19 cellular contexts compared by ENCODE assay signal in the genomic region with DNA sequence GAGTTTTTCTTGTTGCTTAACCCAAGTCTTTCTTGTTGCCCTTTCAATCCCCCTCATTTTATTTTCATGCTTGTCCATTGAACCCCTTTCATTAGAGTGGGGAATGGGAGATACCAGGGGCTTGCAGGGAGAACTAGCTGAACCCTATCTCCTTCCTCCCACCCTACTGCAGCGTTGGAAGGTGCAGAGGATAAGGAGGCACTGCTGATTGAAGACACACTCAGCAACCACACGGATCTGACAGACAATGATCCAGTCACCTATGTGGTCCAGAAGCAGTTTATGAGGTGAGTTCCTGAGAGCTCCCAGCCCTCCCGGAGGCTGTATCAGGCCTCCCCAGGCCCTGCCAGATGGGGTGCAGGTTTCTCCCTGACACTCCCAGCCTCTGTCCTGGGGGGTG. TPM values are rescaled to one million over a fixed set of nuclear protein-coding genes. Genes with fewer than 3 reads are reported as not detected.
DNase-seq lines count a peak whose midpoint lies in the region; ATAC-seq, FAIRE-seq and TF ChIP-seq lines count a peak whose summit lies in the region.
"Had no signal": no experiment of that assay in that cellular context is flagged by ENCODE, and none has a peak within 500 bp of the region (broad histone marks: within the 10 kb centered on the region; RNA-seq: fewer than 3 reads in every experiment).

No MANE protein-coding gene starts in this region.

- DNase-seq in D341Med (ENCODE audit: low spot score) (peak; percentile 22), K562 (ENCODE audit: extremely low read depth in 1 of 4, low spot score in 3 of 4) (no peak), HepG2 (ENCODE audit: low spot score) (no peak), neuronal stem cell (ENCODE audit: low spot score) (no peak), posterior cingulate gyrus (no peak), NCI-H1048 (lab: John Stamatoyannopoulos, UW) (no peak), endodermal cell (no peak)
- DNase-seq in activated T-cell treated with anti-CD3 and anti-CD28 coated beads, Interleukin-2, amount 50 U/mL, for 1 hour, result no peak
- DNase-seq: CD8-positive, alpha-beta memory T cell; HFFc6; NCI-H1436; NCI-H1930; NCI-H345; PC-3; RPMI8226 had no signal

- no peak overlapping the region for H3K4ac ChIP-seq in neuronal stem cell (ENCODE audit: low read length)

- H3K27me3 Mint-ChIP-seq in endodermal cell (ENCODE audit: insufficient read depth), result no peaks in the 10 kb centered on the region

- peak overlapping the region; percentile 77 for H2BK15ac ChIP-seq in neuronal stem cell (ENCODE audit: low read length)

- H3K36me3 Mint-ChIP-seq in endodermal cell (ENCODE audit: low read depth), result no peaks in the 10 kb centered on the region
- H3K36me3 Mint-ChIP-seq: CD8-positive, alpha-beta memory T cell had no signal

- peak overlapping the region; percentile 50 for H2BK12ac ChIP-seq in neuronal stem cell (ENCODE audit: low read length)

- no peaks in the 10 kb centered on the region for H3K36me3 ChIP-seq in K562 (ENCODE audit: control insufficient read depth, insufficient read depth, low read length)
- no peaks in the 10 kb centered on the region for H3K36me3 ChIP-seq in HepG2 (replicated peaks in 1 of 2; ENCODE audit: control insufficient read depth in 1 of 2, insufficient read depth in 2 of 2, low read length in 2 of 2)
- no peaks in the 10 kb centered on the region for H3K36me3 ChIP-seq in neuronal stem cell (replicated peaks in 1 of 2; ENCODE audit: control insufficient read depth in 2 of 2, insufficient read depth in 2 of 2, low read length in 2 of 2)
- no peaks in the 10 kb centered on the region for H3K36me3 ChIP-seq in endodermal cell (ENCODE audit: control insufficient read depth, insufficient read depth, low read length)
- H3K36me3 ChIP-seq: BLaER1, SJSA1 had no signal

- peak overlapping the region; percentile 45 for H3K18ac ChIP-seq in neuronal stem cell (ENCODE audit: low read length)

- peak overlapping the region; percentile 26 for H4K91ac ChIP-seq in neuronal stem cell (ENCODE audit: low read depth, low read length, poor library complexity)

- no peak for TF ChIP-seq EP300 in K562 (IDR thresholded peaks at IDR 0.05; ENCODE audit: low read length)
- no peak for TF ChIP-seq EP300 in HepG2 (IDR thresholded peaks at IDR 0.05; ENCODE audit: low read depth in 2 of 2, low read length in 2 of 2)
- no peak for TF ChIP-seq EP300 in HepG2 (CRISPR knock-in tag; IDR thresholded peaks at IDR 0.05; ENCODE audit: borderline replicate concordance)

- BruUV-seq in K562 (replicated peaks; lab: Mats Ljungman, UMichigan) (no TSS peak), HepG2 (replicated peaks; lab: Mats Ljungman, UMichigan) (no TSS peak)

- H3K79me1 ChIP-seq in neuronal stem cell (ENCODE audit: low read depth, low read length), result no peaks in the 10 kb centered on the region

- no peaks in the 10 kb centered on the region for H3K9me1 ChIP-seq in K562 (ENCODE audit: control insufficient read depth, insufficient read depth, low read length)

- H3K4me2 ChIP-seq in K562 (ENCODE audit: insufficient read depth, low read length), result no peak overlapping the region
- no peak overlapping the region for H3K4me2 ChIP-seq in HepG2 (ENCODE audit: low read depth, low read length)
- H3K4me2 ChIP-seq in neuronal stem cell (ENCODE audit: insufficient read depth, low read length, poor library complexity, severe bottlenecking), result no peak overlapping the region
- H3K4me2 ChIP-seq: BLaER1 had no signal

- ATAC-seq in K562 (peak; percentile 48), HepG2 (no peak)
- ATAC-seq: PC-3 had no signal

- no peaks in the 10 kb centered on the region for H3K9me3 Mint-ChIP-seq in endodermal cell
- H3K9me3 Mint-ChIP-seq: CD8-positive, alpha-beta memory T cell; HFFc6 had no signal

- no peak overlapping the region for H3K27ac ChIP-seq in K562 (ENCODE audit: extremely low read depth, low read depth, low read length)
- H3K27ac ChIP-seq in HepG2 (ENCODE audit: extremely low read length, insufficient read depth, low read length), result no peak overlapping the region
- no peak overlapping the region for H3K27ac ChIP-seq in neuronal stem cell (replicated peaks; ENCODE audit: low read length)
- no peak overlapping the region for H3K27ac ChIP-seq in endodermal cell (ENCODE audit: low read depth, low read length)
- H3K27ac ChIP-seq: BLaER1, SJSA1 had no signal

- CTCF ChIA-PET in K562 (lab: Yijun Ruan, JAX; ENCODE audit: low intra/inter-chr PET ratio), result no interaction called here
- CTCF ChIA-PET in HepG2 (lab: Yijun Ruan, JAX; ENCODE audit: low intra/inter-chr PET ratio, low total read pairs), result no interaction called here

- no peaks in the 10 kb centered on the region for H3K79me2 ChIP-seq in K562 (ENCODE audit: control insufficient read depth, insufficient read depth, low read length)
- no peaks in the 10 kb centered on the region for H3K79me2 ChIP-seq in HepG2 (ENCODE audit: insufficient read depth, low read length)

- H3K4me3 ChIP-seq in K562 (no peak overlapping the region), HepG2 (replicated peaks in 1 of 3; ENCODE audit: insufficient read depth in 1 of 3, low read depth in 2 of 3, low read length in 3 of 3) (no peak overlapping the region), neuronal stem cell (ENCODE audit: low read length in 2 of 2) (no peak overlapping the region), endodermal cell (ENCODE audit: low read length) (no peak overlapping the region)
- H3K4me3 ChIP-seq: BLaER1, SJSA1 had no signal

- H3K4me1 Mint-ChIP-seq in endodermal cell, result no peaks in the 10 kb centered on the region
- H3K4me1 Mint-ChIP-seq: CD8-positive, alpha-beta memory T cell had no signal

- no peak overlapping the region for H3K4me3 Mint-ChIP-seq in endodermal cell
- H3K4me3 Mint-ChIP-seq: CD8-positive, alpha-beta memory T cell; HFFc6 had no signal

- H3K9ac ChIP-seq in K562 (ENCODE audit: insufficient read depth in 1 of 2, low read depth in 2 of 2, low read length in 2 of 2) (peak overlapping the region in 1 of 2 experiments; percentile 58; a peak in 1 of 4 replicates), HepG2 (ENCODE audit: insufficient read depth, low read depth, low read length) (no peak overlapping the region), neuronal stem cell (ENCODE audit: low read depth, low read length, poor library complexity) (no peak overlapping the region), endodermal cell (ENCODE audit: extremely low read depth, low read length, poor library complexity, severe bottlenecking) (no peak overlapping the region)
- H3K9ac ChIP-seq: BLaER1 had no signal

- no peak for TF ChIP-seq POLR2A in K562 (conservative IDR thresholded peaks at IDR 0.05)
- no peak for TF ChIP-seq POLR2A in HepG2 (IDR thresholded peaks at IDR 0.05; ENCODE audit: insufficient read depth in 1 of 2, low read depth in 2 of 2, low read length in 2 of 2)

- POLR2A ChIA-PET in K562 (lab: Yijun Ruan, JAX), result interaction anchor here (0.6 to 1.0 kb wide), 3 partner anchors 10 to 217 kb away, joined by 3 read pairs; no protein-coding TSS in a partner anchor
- POLR2A ChIA-PET in HepG2 (lab: Yijun Ruan, JAX), result interaction anchor here (1.5 kb wide), 1 partner anchor 9 kb away, joined by 8 read pairs; no protein-coding TSS in a partner anchor

- H3K9me3 ChIP-seq in K562 (replicated peaks; ENCODE audit: control insufficient read depth, insufficient read depth, low read depth, low read length) (no peaks in the 10 kb centered on the region), HepG2 (ENCODE audit: low read length) (no peaks in the 10 kb centered on the region), neuronal stem cell (replicated peaks in 1 of 2; ENCODE audit: control insufficient read depth in 2 of 2, insufficient read depth in 1 of 2, low read depth in 1 of 2, low read length in 2 of 2) (no peaks in the 10 kb centered on the region), endodermal cell (ENCODE audit: control insufficient read depth, low read length) (no peaks in the 10 kb centered on the region)
- H3K9me3 ChIP-seq: BLaER1, SJSA1 had no signal

- H2AFZ ChIP-seq in K562 (ENCODE audit: low read depth, low read length) (no peak overlapping the region), HepG2 (ENCODE audit: low read length) (no peak overlapping the region), neuronal stem cell (ENCODE audit: low read length) (no peak overlapping the region)

- intact Hi-C loops in K562 (cut with micrococcal nuclease) (no loop called here), HepG2 (cut with micrococcal nuclease; ENCODE audit: unreplicated experiment) (no loop called here), posterior cingulate gyrus (cut with DNase I) (no loop called here)

- H3K27ac Mint-ChIP-seq in endodermal cell, result no peak overlapping the region
- H3K27ac Mint-ChIP-seq: CD8-positive, alpha-beta memory T cell; HFFc6 had no signal

- no peak overlapping the region for H4K8ac ChIP-seq in neuronal stem cell (ENCODE audit: low read depth, low read length)

- peak overlapping the region; percentile 30 for H2AK5ac ChIP-seq in neuronal stem cell (ENCODE audit: low read depth, low read length)

- no peaks in the 10 kb centered on the region for H4K20me1 ChIP-seq in K562 (replicated peaks; ENCODE audit: control insufficient read depth, insufficient read depth, low read length)
- H4K20me1 ChIP-seq in HepG2 (ENCODE audit: insufficient read depth, low read length), result no peaks in the 10 kb centered on the region
- H4K20me1 ChIP-seq: BLaER1 had no signal

- no peak overlapping the region for H2BK120ac ChIP-seq in neuronal stem cell (ENCODE audit: low read depth, low read length)

- in situ Hi-C loops in K562 (cut with MboI) (loop anchor here (5.0 kb wide), 1 partner anchor 188 kb away; no protein-coding TSS in a partner anchor), HepG2 (cut with HindIII; ENCODE audit: extremely low pct_ligation_motif_present, low pct_unique_long_range_greater_than_20kb) (no loop called here)

- no peak overlapping the region for H2BK5ac ChIP-seq in neuronal stem cell (ENCODE audit: low read length)

- WGBS in K562 (ENCODE audit: insufficient coverage, low coverage, missing lambda C conversion rate), result 6% methylated on average over 3 of the region's 3 CpGs
- 87% methylated on average over 3 of the region's 3 CpGs for WGBS in HepG2 (ENCODE audit: low lambda C conversion rate)
- WGBS in neuronal stem cell (ENCODE audit: extremely low coverage in 2 of 2, insufficient read length in 2 of 2, insufficient replicate concordance in 1 of 2), 2 donors, result no CpG with 5 or more reads among the region's 3 CpGs
- WGBS in endodermal cell (ENCODE audit: insufficient coverage in 1 of 2, insufficient read length in 1 of 2), 2 experiments, result 67 to 68% methylated on average over 3 of the region's 3 CpGs

- TF ChIP-seq RAD21 in K562 (CRISPR knock-in tag; conservative IDR thresholded peaks at IDR 0.05 in 1 of 2, IDR thresholded peaks at IDR 0.05 in 1 of 2), result no peak
- no peak for TF ChIP-seq RAD21 in HepG2 (CRISPR knock-in tag; IDR thresholded peaks at IDR 0.05)

- peak overlapping the region; percentile 40 for H3K14ac ChIP-seq in neuronal stem cell (ENCODE audit: low read length)

- no peak for TF ChIP-seq CTCF in K562 (IDR thresholded peaks at IDR 0.05 in 2 of 3, conservative IDR thresholded peaks at IDR 0.05 in 1 of 3; ENCODE audit: insufficient read depth in 2 of 3, low read depth in 1 of 3, low read length in 3 of 3)
- TF ChIP-seq CTCF in HepG2 (CRISPR knock-in tag; IDR thresholded peaks at IDR 0.05), result no peak
- no peak for TF ChIP-seq CTCF in endodermal cell (conservative IDR thresholded peaks at IDR 0.05)

- H3K23ac ChIP-seq in neuronal stem cell (ENCODE audit: low read depth, low read length, poor library complexity), result no peak overlapping the region

- peaks cover 0 to 16% of the 10 kb centered on the region in 2 experiments; a peak in 3 of 5 replicates for H3K4me1 ChIP-seq in K562 (replicated peaks in 1 of 2; ENCODE audit: control insufficient read depth in 2 of 2, insufficient read depth in 2 of 2, low read length in 2 of 2)
- peaks cover 50% of the 10 kb centered on the region for H3K4me1 ChIP-seq in HepG2 (ENCODE audit: insufficient read depth, low read length)
- H3K4me1 ChIP-seq in neuronal stem cell (ENCODE audit: control insufficient read depth in 2 of 2, insufficient read depth in 1 of 2, low read depth in 1 of 2, low read length in 2 of 2), result no peaks in the 10 kb centered on the region
- H3K4me1 ChIP-seq in endodermal cell (ENCODE audit: control insufficient read depth, insufficient read depth, low read length), result no peaks in the 10 kb centered on the region
- H3K4me1 ChIP-seq: BLaER1, SJSA1 had no signal

- FAIRE-seq in K562 (lab: Jason Lieb, UNC) (peak; percentile 59), HepG2 (lab: Jason Lieb, UNC) (no peak)
- FAIRE-seq: D721Med, GM12892 had no signal

- peaks cover 5 to 56% of the 10 kb centered on the region in 2 experiments; a peak in 3 of 5 replicates for H3K27me3 ChIP-seq in K562 (ENCODE audit: control insufficient read depth in 2 of 2, insufficient read depth in 2 of 2, low read length in 2 of 2)
- no peaks in the 10 kb centered on the region for H3K27me3 ChIP-seq in HepG2 (ENCODE audit: control insufficient read depth in 1 of 2, insufficient read depth in 2 of 2, low read length in 2 of 2)
- H3K27me3 ChIP-seq in neuronal stem cell (ENCODE audit: control insufficient read depth in 3 of 3, insufficient read depth in 3 of 3, low read depth in 1 of 3, low read length in 3 of 3), result peaks cover 0 to 32% (median 0%) of the 10 kb centered on the region in 3 experiments
- H3K27me3 ChIP-seq in endodermal cell (ENCODE audit: control insufficient read depth, insufficient read depth, low read length, poor library complexity, severe bottlenecking), result no peaks in the 10 kb centered on the region
- H3K27me3 ChIP-seq: BLaER1, SJSA1 had no signal

RNA-seq across cellular contexts. Expression of a gene that starts 32.5 kb away (rescaled TPM):
- 24.0 and 50.0 TPM in 2 replicates for total RNA-seq in K562 (2011; cell fraction: chromatin; rRNA removed; ENCODE audit: low replicate concordance)
- 13.9 and 14.3 TPM in 2 replicates for total RNA-seq in K562 (2011; cell fraction: nucleolus; rRNA removed)
- total RNA-seq in K562 (2011; cell fraction: nucleoplasm; rRNA removed), result 27.6 and 36.9 TPM in 2 replicates
- total RNA-seq in K562 (2014; rRNA removed) (16.6 and 17.8 TPM in 2 replicates), K562 (2014; rRNA removed; fragmentation: Illumina TruSeq; extraction: Trizol) (28.1 and 30.5 TPM in 2 replicates), K562 (2015; rRNA removed; fragmentation: Illumina TruSeq; extraction: Trizol) (26.8 and 27.7 TPM in 2 replicates), K562 (2021) (26.1 and 28.3 TPM in 2 replicates), HepG2 (2016; rRNA removed; fragmentation: Illumina TruSeq; extraction: Trizol) (46.4 and 52.4 TPM in 2 replicates), endodermal cell (10 to 100 TPM; 44.9 to 60.3 TPM)
- polyA plus RNA-seq in K562 (2011; rRNA removed) (23.6 and 28.4 TPM in 2 replicates), K562 (2014; fragmentation: Illumina TruSeq; extraction: Trizol) (26.1 and 28.9 TPM in 2 replicates), K562 (2014; fragmentation: Nextera tagmentation; extraction: Ambion mirVana) (1 to 10 TPM; 9.0 to 9.9 TPM), K562 (2014; rRNA removed) (17.5 and 19.4 TPM in 2 replicates), HepG2 (2011; rRNA removed) (30.2 and 35.0 TPM in 2 replicates)
- polyA plus RNA-seq in K562 (2011; cell fraction: cytosol; rRNA removed), result 13.4 and 17.8 TPM in 2 replicates
- 10.6 and 11.2 TPM in 2 replicates for polyA plus RNA-seq in K562 (2011; cell fraction: nucleus; rRNA removed)
- 12.6 and 15.6 TPM in 2 replicates for polyA plus RNA-seq in K562 (2012)
- polyA minus RNA-seq in K562 (2011; rRNA and poly(A)+ RNA removed), result 32.0 and 35.6 TPM in 2 replicates
- 15.3 and 15.5 TPM in 2 replicates for polyA minus RNA-seq in K562 (2011; cell fraction: cytosol; rRNA and poly(A)+ RNA removed)
- polyA minus RNA-seq in K562 (2011; cell fraction: nucleus; rRNA and poly(A)+ RNA removed), result 8.6 and 9.3 TPM in 2 replicates
- 14.8 and 17.0 TPM in 2 replicates for total RNA-seq in HepG2 (2016; cell fraction: cytosol; rRNA removed; fragmentation: Illumina TruSeq; extraction: Trizol; ENCODE audit: low read depth)
- total RNA-seq in HepG2 (2016; cell fraction: insoluble cytoplasmic fraction; rRNA removed; fragmentation: Illumina TruSeq; extraction: Trizol), result 43.9 and 45.1 TPM in 2 replicates
- 53.6 and 57.7 TPM in 2 replicates for total RNA-seq in HepG2 (2016; cell fraction: membrane; rRNA removed; fragmentation: Illumina TruSeq; extraction: Trizol)
- 27.7 and 32.1 TPM in 2 replicates for total RNA-seq in HepG2 (2016; cell fraction: nucleus; rRNA removed; fragmentation: Illumina TruSeq; extraction: Trizol)
- 20.9 and 27.5 TPM in 2 replicates for polyA plus RNA-seq in HepG2 (2011; cell fraction: cytosol; rRNA removed)
- 14.0 and 17.7 TPM in 2 replicates for polyA plus RNA-seq in HepG2 (2011; cell fraction: nucleus; rRNA removed)
- 25.7 and 26.1 TPM in 2 replicates for polyA plus RNA-seq in HepG2 (2012)
- 12.7 TPM in 2 replicates for polyA plus RNA-seq in HepG2 (2016; cell fraction: cytosol; fragmentation: Illumina TruSeq; extraction: Trizol; ENCODE audit: low read depth)
- 37.2 and 46.0 TPM in 2 replicates for polyA plus RNA-seq in HepG2 (2016; cell fraction: insoluble cytoplasmic fraction; fragmentation: Illumina TruSeq; extraction: Trizol; ENCODE audit: low read depth)
- polyA plus RNA-seq in HepG2 (2016; cell fraction: membrane; fragmentation: Illumina TruSeq; extraction: Trizol; ENCODE audit: low read depth), result 34.9 and 37.7 TPM in 2 replicates
- polyA plus RNA-seq in HepG2 (2016; cell fraction: nucleus; fragmentation: Illumina TruSeq; extraction: Trizol; ENCODE audit: insufficient read depth, low read depth), result 52.0 and 58.7 TPM in 2 replicates
- 22.7 and 24.6 TPM in 2 replicates for polyA minus RNA-seq in HepG2 (2011; rRNA and poly(A)+ RNA removed; ENCODE audit: low replicate concordance)
- 31.7 and 31.9 TPM in 2 replicates for polyA minus RNA-seq in HepG2 (2011; cell fraction: cytosol; rRNA and poly(A)+ RNA removed)
- 21.2 and 23.9 TPM in 2 replicates for polyA minus RNA-seq in HepG2 (2011; cell fraction: nucleus; rRNA and poly(A)+ RNA removed)
- 45.4 TPM for polyA plus RNA-seq in neuronal stem cell (2013, experiment 1 of 2)
- 45.9 TPM for polyA plus RNA-seq in neuronal stem cell (2013, experiment 2 of 2)
- 38.1 TPM for polyA plus RNA-seq in endodermal cell (2013, experiment 1 of 2)
- polyA plus RNA-seq in endodermal cell (2013, experiment 2 of 2), result 37.3 TPM

RNA-seq across cellular contexts. Expression of a gene that starts 40.5 kb away (rescaled TPM):
- total RNA-seq in K562 (2011; cell fraction: chromatin; rRNA removed; ENCODE audit: low replicate concordance), result 2.3 and 7.3 TPM in 2 replicates
- total RNA-seq in K562 (2011; cell fraction: nucleolus; rRNA removed), result 3.3 and 3.7 TPM in 2 replicates
- 2.0 and 2.1 TPM in 2 replicates for total RNA-seq in K562 (2011; cell fraction: nucleoplasm; rRNA removed)
- total RNA-seq in K562 (2014; rRNA removed) (not detected in 2 replicates), K562 (2014; rRNA removed; fragmentation: Illumina TruSeq; extraction: Trizol) (not detected in 2 replicates), K562 (2015; rRNA removed; fragmentation: Illumina TruSeq; extraction: Trizol) (not detected in 2 replicates), K562 (2021) (0.34 and 1.6 TPM in 2 replicates), HepG2 (2016; rRNA removed; fragmentation: Illumina TruSeq; extraction: Trizol) (18.0 and 25.2 TPM in 2 replicates), endodermal cell (under 1 TPM; 0.22 to 0.91 TPM)
- polyA plus RNA-seq in K562 (2011; rRNA removed) (0.78 and 0.93 TPM in 2 replicates), K562 (2014; fragmentation: Illumina TruSeq; extraction: Trizol) (not detected in 2 replicates), K562 (2014; fragmentation: Nextera tagmentation; extraction: Ambion mirVana) (under 1 TPM in 1 of 2 experiments, not detected in 1; 0.03 TPM), K562 (2014; rRNA removed) (0.07 TPM in 1 of 2 replicates, not detected in the other), HepG2 (2011; rRNA removed) (50.5 and 50.7 TPM in 2 replicates)
- polyA plus RNA-seq in K562 (2011; cell fraction: cytosol; rRNA removed), result 0.27 and 0.51 TPM in 2 replicates
- 2.6 and 6.0 TPM in 2 replicates for polyA plus RNA-seq in K562 (2011; cell fraction: nucleus; rRNA removed)
- 0.31 and 0.44 TPM in 2 replicates for polyA plus RNA-seq in K562 (2012)
- polyA minus RNA-seq in K562 (2011; rRNA and poly(A)+ RNA removed), result 0.35 and 0.45 TPM in 2 replicates
- 1.4 and 2.1 TPM in 2 replicates for polyA minus RNA-seq in K562 (2011; cell fraction: cytosol; rRNA and poly(A)+ RNA removed)
- 1.4 and 2.3 TPM in 2 replicates for polyA minus RNA-seq in K562 (2011; cell fraction: nucleus; rRNA and poly(A)+ RNA removed)
- total RNA-seq in HepG2 (2016; cell fraction: cytosol; rRNA removed; fragmentation: Illumina TruSeq; extraction: Trizol; ENCODE audit: low read depth), result 13.3 and 13.8 TPM in 2 replicates
- 14.4 and 28.1 TPM in 2 replicates for total RNA-seq in HepG2 (2016; cell fraction: insoluble cytoplasmic fraction; rRNA removed; fragmentation: Illumina TruSeq; extraction: Trizol)
- 23.1 and 25.2 TPM in 2 replicates for total RNA-seq in HepG2 (2016; cell fraction: membrane; rRNA removed; fragmentation: Illumina TruSeq; extraction: Trizol)
- total RNA-seq in HepG2 (2016; cell fraction: nucleus; rRNA removed; fragmentation: Illumina TruSeq; extraction: Trizol), result 38.6 and 38.7 TPM in 2 replicates
- 19.0 and 24.0 TPM in 2 replicates for polyA plus RNA-seq in HepG2 (2011; cell fraction: cytosol; rRNA removed)
- polyA plus RNA-seq in HepG2 (2011; cell fraction: nucleus; rRNA removed), result 331 and 391 TPM in 2 replicates
- polyA plus RNA-seq in HepG2 (2012), result 15.7 and 38.4 TPM in 2 replicates
- polyA plus RNA-seq in HepG2 (2016; cell fraction: cytosol; fragmentation: Illumina TruSeq; extraction: Trizol; ENCODE audit: low read depth), result 15.1 and 15.9 TPM in 2 replicates
- polyA plus RNA-seq in HepG2 (2016; cell fraction: insoluble cytoplasmic fraction; fragmentation: Illumina TruSeq; extraction: Trizol; ENCODE audit: low read depth), result 17.3 and 21.5 TPM in 2 replicates
- 23.7 and 24.5 TPM in 2 replicates for polyA plus RNA-seq in HepG2 (2016; cell fraction: membrane; fragmentation: Illumina TruSeq; extraction: Trizol; ENCODE audit: low read depth)
- 84.3 and 87.4 TPM in 2 replicates for polyA plus RNA-seq in HepG2 (2016; cell fraction: nucleus; fragmentation: Illumina TruSeq; extraction: Trizol; ENCODE audit: insufficient read depth, low read depth)
- 73.4 and 78.1 TPM in 2 replicates for polyA minus RNA-seq in HepG2 (2011; rRNA and poly(A)+ RNA removed; ENCODE audit: low replicate concordance)
- polyA minus RNA-seq in HepG2 (2011; cell fraction: cytosol; rRNA and poly(A)+ RNA removed), result 10.9 and 17.8 TPM in 2 replicates
- polyA minus RNA-seq in HepG2 (2011; cell fraction: nucleus; rRNA and poly(A)+ RNA removed), result 61.9 and 63.1 TPM in 2 replicates
- 0.26 TPM for polyA plus RNA-seq in neuronal stem cell (2013, experiment 1 of 2)
- 0.22 TPM for polyA plus RNA-seq in neuronal stem cell (2013, experiment 2 of 2)
- polyA plus RNA-seq in endodermal cell (2013, experiment 1 of 2), result not detected
- not detected for polyA plus RNA-seq in endodermal cell (2013, experiment 2 of 2)
- polyA plus RNA-seq: CD8-positive, alpha-beta memory T cell had no signal

RNA-seq across cellular contexts. Expression of a gene that starts 44.2 kb away (rescaled TPM):
- total RNA-seq in K562 (2011; cell fraction: chromatin; rRNA removed; ENCODE audit: low replicate concordance), result 92.6 and 423 TPM in 2 replicates
- total RNA-seq in K562 (2011; cell fraction: nucleolus; rRNA removed), result 72.9 and 85.9 TPM in 2 replicates
- 129 and 178 TPM in 2 replicates for total RNA-seq in K562 (2011; cell fraction: nucleoplasm; rRNA removed)
- total RNA-seq in K562 (2014; rRNA removed) (86.0 and 109 TPM in 2 replicates), K562 (2014; rRNA removed; fragmentation: Illumina TruSeq; extraction: Trizol) (108 and 126 TPM in 2 replicates), K562 (2015; rRNA removed; fragmentation: Illumina TruSeq; extraction: Trizol) (116 and 127 TPM in 2 replicates), K562 (2021) (120 and 134 TPM in 2 replicates), HepG2 (2016; rRNA removed; fragmentation: Illumina TruSeq; extraction: Trizol) (60.2 and 108 TPM in 2 replicates), endodermal cell (100 to 1,000 TPM; 122 to 169 TPM)
- polyA plus RNA-seq in K562 (2011; rRNA removed) (171 and 189 TPM in 2 replicates), K562 (2014; fragmentation: Illumina TruSeq; extraction: Trizol) (176 and 206 TPM in 2 replicates), K562 (2014; fragmentation: Nextera tagmentation; extraction: Ambion mirVana) (10 to 100 TPM; 80.8 to 97.7 TPM), K562 (2014; rRNA removed) (207 and 284 TPM in 2 replicates), HepG2 (2011; rRNA removed) (95.9 and 120 TPM in 2 replicates)
- polyA plus RNA-seq in K562 (2011; cell fraction: cytosol; rRNA removed), result 61.7 and 71.2 TPM in 2 replicates
- polyA plus RNA-seq in K562 (2011; cell fraction: nucleus; rRNA removed), result 529 and 662 TPM in 2 replicates
- polyA plus RNA-seq in K562 (2012), result 127 TPM in 2 replicates
- 41.1 and 55.4 TPM in 2 replicates for polyA minus RNA-seq in K562 (2011; rRNA and poly(A)+ RNA removed)
- polyA minus RNA-seq in K562 (2011; cell fraction: cytosol; rRNA and poly(A)+ RNA removed), result 18.6 and 19.8 TPM in 2 replicates
- polyA minus RNA-seq in K562 (2011; cell fraction: nucleus; rRNA and poly(A)+ RNA removed), result 160 and 256 TPM in 2 replicates
- 18.8 and 26.1 TPM in 2 replicates for total RNA-seq in HepG2 (2016; cell fraction: cytosol; rRNA removed; fragmentation: Illumina TruSeq; extraction: Trizol; ENCODE audit: low read depth)
- total RNA-seq in HepG2 (2016; cell fraction: insoluble cytoplasmic fraction; rRNA removed; fragmentation: Illumina TruSeq; extraction: Trizol), result 62.5 and 109 TPM in 2 replicates
- 14.5 and 18.9 TPM in 2 replicates for total RNA-seq in HepG2 (2016; cell fraction: membrane; rRNA removed; fragmentation: Illumina TruSeq; extraction: Trizol)
- 195 TPM in 2 replicates for total RNA-seq in HepG2 (2016; cell fraction: nucleus; rRNA removed; fragmentation: Illumina TruSeq; extraction: Trizol)
- 30.0 and 34.7 TPM in 2 replicates for polyA plus RNA-seq in HepG2 (2011; cell fraction: cytosol; rRNA removed)
- 415 and 478 TPM in 2 replicates for polyA plus RNA-seq in HepG2 (2011; cell fraction: nucleus; rRNA removed)
- polyA plus RNA-seq in HepG2 (2012), result 194 and 235 TPM in 2 replicates
- 7.1 and 8.6 TPM in 2 replicates for polyA plus RNA-seq in HepG2 (2016; cell fraction: cytosol; fragmentation: Illumina TruSeq; extraction: Trizol; ENCODE audit: low read depth)
- 136 and 147 TPM in 2 replicates for polyA plus RNA-seq in HepG2 (2016; cell fraction: insoluble cytoplasmic fraction; fragmentation: Illumina TruSeq; extraction: Trizol; ENCODE audit: low read depth)
- polyA plus RNA-seq in HepG2 (2016; cell fraction: membrane; fragmentation: Illumina TruSeq; extraction: Trizol; ENCODE audit: low read depth), result 13.0 and 18.1 TPM in 2 replicates
- polyA plus RNA-seq in HepG2 (2016; cell fraction: nucleus; fragmentation: Illumina TruSeq; extraction: Trizol; ENCODE audit: insufficient read depth, low read depth), result 530 TPM in 2 replicates
- polyA minus RNA-seq in HepG2 (2011; rRNA and poly(A)+ RNA removed; ENCODE audit: low replicate concordance), result 33.0 and 52.4 TPM in 2 replicates
- 14.1 and 14.4 TPM in 2 replicates for polyA minus RNA-seq in HepG2 (2011; cell fraction: cytosol; rRNA and poly(A)+ RNA removed)
- 321 and 363 TPM in 2 replicates for polyA minus RNA-seq in HepG2 (2011; cell fraction: nucleus; rRNA and poly(A)+ RNA removed)
- 430 TPM for polyA plus RNA-seq in neuronal stem cell (2013, experiment 1 of 2)
- polyA plus RNA-seq in neuronal stem cell (2013, experiment 2 of 2), result 437 TPM
- 252 TPM for polyA plus RNA-seq in endodermal cell (2013, experiment 1 of 2)
- polyA plus RNA-seq in endodermal cell (2013, experiment 2 of 2), result 214 TPM
